8 cellular contexts compared by ENCODE assay signal in the genomic region with DNA sequence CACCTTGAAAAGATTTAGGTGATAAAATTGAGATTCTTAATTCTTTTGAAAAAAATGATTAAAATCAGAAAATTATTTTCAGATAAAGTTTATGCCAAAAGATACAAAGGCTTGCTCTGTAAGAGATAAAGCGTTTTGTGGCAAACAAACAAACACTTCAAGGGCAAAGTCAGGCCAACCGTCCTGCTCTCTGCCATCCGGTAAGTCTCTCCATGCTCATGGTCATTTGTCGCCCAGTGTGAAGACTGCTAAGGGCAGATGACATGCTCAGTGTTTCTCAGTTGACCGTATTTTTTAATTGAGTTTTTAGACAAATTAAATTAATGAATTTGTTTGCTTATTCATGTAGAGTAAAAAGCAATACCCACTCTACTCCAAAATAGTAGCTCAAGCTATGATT.
"Had no signal": no experiment of that assay in that cellular context is flagged by ENCODE, and none has a peak within 500 bp of the region (broad histone marks: within the 10 kb centered on the region; RNA-seq: fewer than 3 reads in every experiment).

No MANE protein-coding gene starts in this region.

- H3K27ac ChIP-seq: HL-60, KMS-11 had no signal

- H3K4me2 ChIP-seq: KMS-11 had no signal

- H3K36me3 Mint-ChIP-seq: IgD-negative memory B cell had no signal

- H3K27ac Mint-ChIP-seq: IgD-negative memory B cell had no signal

- H3K4me1 Mint-ChIP-seq: IgD-negative memory B cell had no signal

- H3K4me3 Mint-ChIP-seq: IgD-negative memory B cell had no signal

- H3K9ac ChIP-seq: KMS-11 had no signal

- H3K4me3 ChIP-seq: K562 had no signal

- H3K9me3 Mint-ChIP-seq: IgD-negative memory B cell had no signal

- DNase-seq: IMR-90, KBM-7, KG1 had no signal

- ATAC-seq: HepG2, K562 had no signal
